8 cellular contexts compared by ENCODE assay signal in the genomic region with DNA sequence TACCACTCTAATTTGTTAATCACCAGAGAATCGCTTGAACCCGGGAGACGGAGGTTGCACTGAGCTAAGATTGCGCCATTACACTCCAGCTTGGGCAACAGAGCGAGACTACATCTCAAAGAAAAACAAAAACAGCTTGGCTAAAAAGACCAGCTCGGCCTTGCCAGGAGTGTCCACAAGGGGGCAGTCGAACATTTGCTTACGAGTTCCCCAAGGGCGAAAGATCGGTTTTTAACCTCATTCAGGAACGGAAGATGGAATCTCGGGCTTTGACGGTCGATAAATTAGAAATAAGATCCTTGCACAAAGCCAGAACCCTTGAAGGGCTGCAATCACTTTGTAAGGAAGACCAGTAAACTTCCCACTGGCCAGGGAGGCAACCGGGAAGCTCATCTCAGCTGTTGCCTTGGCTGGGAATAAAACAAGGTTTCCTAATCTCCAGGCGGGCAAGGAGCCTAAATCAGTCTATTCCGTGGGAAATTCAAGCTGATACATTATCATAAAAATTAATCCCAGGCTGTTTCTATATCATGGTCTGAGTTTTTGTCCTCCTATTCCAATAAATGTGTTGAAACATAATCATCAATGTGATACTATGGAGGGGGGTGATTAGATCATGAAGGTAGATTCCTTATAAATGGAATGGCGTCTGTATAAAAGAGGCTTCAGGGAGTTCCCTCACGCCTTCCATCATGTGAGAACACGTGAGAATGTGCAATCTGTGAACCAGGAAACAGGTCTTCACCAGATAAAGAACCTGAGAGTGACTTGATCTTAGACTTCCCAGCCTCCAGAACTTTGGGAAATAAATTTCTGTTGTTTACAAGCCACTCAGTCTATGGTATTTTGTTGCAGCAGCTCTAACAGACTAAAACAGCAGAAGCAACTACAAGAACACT. TPM values are rescaled to one million over a fixed set of nuclear protein-coding genes. Genes with fewer than 3 reads are reported as not detected.
DNase-seq lines count a peak whose midpoint lies in the region; ATAC-seq and TF ChIP-seq lines count a peak whose summit lies in the region.

No MANE protein-coding gene starts in this region.

- H3K9me3 ChIP-seq in osteoblast (ENCODE audit: low read depth, low read length) (no peaks in the 10 kb centered on the region), suprapubic skin (no peaks in the 10 kb centered on the region)

- H3K27ac ChIP-seq in osteoblast (ENCODE audit: low read depth, low read length) = no peak overlapping the region
- H3K27ac ChIP-seq in suprapubic skin = no peak overlapping the region

- no peaks in the 10 kb centered on the region for H3K9me3 Mint-ChIP-seq in activated naive CD4-positive, alpha-beta T cell treated with anti-CD3 and anti-CD28 coated beads, Interleukin-2, amount 10 ng/mL, durations not matched to agents 7 days and 5 days

- no peak for TF ChIP-seq POLR2A in suprapubic skin (IDR thresholded peaks at IDR 0.05)

- ATAC-seq in HG02642 (IDR thresholded peaks at IDR 0.05; ENCODE audit: poor library complexity, unreplicated experiment) = no peak

- in situ Hi-C loops in SK-MEL-5 (cut with HindIII; ENCODE audit: low pct_unique_long_range_greater_than_20kb, low sequenced_read_pairs) = no loop called here

- H2AFZ ChIP-seq in osteoblast (ENCODE audit: low read length) = peak overlapping the region; percentile 97

- H3K36me3 ChIP-seq in osteoblast (ENCODE audit: insufficient read depth, low read length) = no peaks in the 10 kb centered on the region
- no peaks in the 10 kb centered on the region for H3K36me3 ChIP-seq in suprapubic skin

- no peak overlapping the region for H3K4me3 Mint-ChIP-seq in activated naive CD4-positive, alpha-beta T cell treated with anti-CD3 and anti-CD28 coated beads, Interleukin-2, amount 10 ng/mL, durations not matched to agents 7 days and 5 days

- H3K27me3 ChIP-seq in osteoblast (ENCODE audit: insufficient read depth, low read length) (peaks cover 4% of the 10 kb centered on the region), suprapubic skin (peaks cover 4% of the 10 kb centered on the region)

- peaks cover 21% of the 10 kb centered on the region for H3K27me3 Mint-ChIP-seq in activated naive CD4-positive, alpha-beta T cell treated with anti-CD3 and anti-CD28 coated beads, Interleukin-2, amount 10 ng/mL, durations not matched to agents 7 days and 5 days

- H3K27ac Mint-ChIP-seq in activated naive CD4-positive, alpha-beta T cell treated with anti-CD3 and anti-CD28 coated beads, Interleukin-2, amount 10 ng/mL, durations not matched to agents 7 days and 5 days = peak overlapping the region; percentile 6

- H3K4me3 ChIP-seq in osteoblast (ENCODE audit: insufficient read depth, low read length) (peak overlapping the region; percentile 65), suprapubic skin (peak overlapping the region; percentile 23)

- CTCF ChIA-PET in activated naive CD4-positive, alpha-beta T cell treated with anti-CD3 and anti-CD28 coated beads, Interleukin-2, amount 10 ng/mL, durations not matched to agents 7 days and 5 days (lab: Charles Lee) = interaction anchor here (0.7 to 4.9 kb wide), 24 partner anchors 9 to 450 kb away, joined by 3 to 80 read pairs (median 4); partner anchors contain the start of genes MRPL11, PELI3, RBM4B and YIF1A

- H3K79me2 ChIP-seq in osteoblast (ENCODE audit: insufficient read depth, low read length) = no peaks in the 10 kb centered on the region

- TF ChIP-seq CTCF in osteoblast (IDR thresholded peaks at IDR 0.05; ENCODE audit: extremely low read depth, low read depth, low read length) (peak; percentile 99), suprapubic skin (IDR thresholded peaks at IDR 0.05) (peak; percentile 79 to 93)

- peak; percentile 77 for DNase-seq in Daoy (ENCODE audit: low read depth)
- peak; percentile 82 for DNase-seq in MV-4-11 (lab: John Stamatoyannopoulos, UW)
- DNase-seq in SK-MEL-5 (ENCODE audit: low read depth, low spot score) = peak; percentile 85
- DNase-seq in activated naive CD4-positive, alpha-beta T cell treated with anti-CD3 and anti-CD28 coated beads, Interleukin-2, amount 10 ng/mL, durations not matched to agents 7 days and 5 days = peak; percentile 91
- DNase-seq in glomerular endothelial cell (ENCODE audit: extremely low read depth, low read depth, low spot score) = peak; percentile 62
- DNase-seq in osteoblast (ENCODE audit: insufficient read length, low spot score, missing footprints) = peak; percentile 90
- peak; percentile 90 to 94 for DNase-seq in suprapubic skin (ENCODE audit: low spot score in 2 of 2)

- H4K20me1 ChIP-seq in osteoblast (ENCODE audit: insufficient read depth, low read length) = no peaks in the 10 kb centered on the region

- H3K4me1 ChIP-seq in osteoblast (ENCODE audit: insufficient read depth, low read length) = peaks cover 3% of the 10 kb centered on the region
- H3K4me1 ChIP-seq in suprapubic skin = peaks cover 13% of the 10 kb centered on the region

- WGBS in suprapubic skin = 5% methylated on average over 20 of the region's 20 CpGs

- H3K4me2 ChIP-seq in osteoblast (ENCODE audit: insufficient read depth, low read length) = peak overlapping the region; percentile 95

- no peaks in the 10 kb centered on the region for H3K36me3 Mint-ChIP-seq in activated naive CD4-positive, alpha-beta T cell treated with anti-CD3 and anti-CD28 coated beads, Interleukin-2, amount 10 ng/mL, durations not matched to agents 7 days and 5 days

- peaks cover 8% of the 10 kb centered on the region for H3K4me1 Mint-ChIP-seq in activated naive CD4-positive, alpha-beta T cell treated with anti-CD3 and anti-CD28 coated beads, Interleukin-2, amount 10 ng/mL, durations not matched to agents 7 days and 5 days

- TF ChIP-seq EP300 in suprapubic skin (IDR thresholded peaks at IDR 0.05) = no peak

RNA-seq across cellular contexts. Expression of gene SLC29A2, which starts 14.9 kb away (rescaled TPM):
- 0.48 and 0.86 TPM in 2 replicates for total RNA-seq in Daoy (2014; rRNA removed; shearing (Covaris generic))
- 0.63 and 2.0 TPM in 2 replicates for total RNA-seq in SK-MEL-5 (2014; rRNA removed; shearing (Covaris generic))
- 4.3 and 5.2 TPM in 2 replicates for polyA plus RNA-seq in SK-MEL-5 (2015; cell fraction: cytosol; rRNA removed)
- polyA plus RNA-seq in SK-MEL-5 (2015; cell fraction: nucleus; rRNA removed) = 11.6 and 11.7 TPM in 2 replicates
- total RNA-seq in glomerular endothelial cell = 0.48 and 1.2 TPM in 2 replicates
- under 0.01 and 0.29 TPM in 2 replicates for total RNA-seq in osteoblast
- 1 to 10 TPM; 2.2 to 4.7 (median 3.9) TPM for total RNA-seq in suprapubic skin

RNA-seq across cellular contexts. Expression of gene NPAS4, which starts 34.4 kb away (rescaled TPM):
- total RNA-seq in Daoy (2014; rRNA removed; shearing (Covaris generic)) = 0.11 TPM in 1 of 2 replicates, not detected in the other
- not detected in 2 replicates for total RNA-seq in SK-MEL-5 (2014; rRNA removed; shearing (Covaris generic))
- polyA plus RNA-seq in SK-MEL-5 (2015; cell fraction: cytosol; rRNA removed) = not detected in 2 replicates
- polyA plus RNA-seq in SK-MEL-5 (2015; cell fraction: nucleus; rRNA removed) = not detected in 2 replicates
- total RNA-seq in glomerular endothelial cell (not detected in 2 replicates), osteoblast (0.36 TPM in 1 of 2 replicates, not detected in the other), suprapubic skin (not detected)

RNA-seq across cellular contexts. Expression of gene B4GAT1, which starts 39.0 kb away (rescaled TPM):
- 30.0 and 34.5 TPM in 2 replicates for total RNA-seq in Daoy (2014; rRNA removed; shearing (Covaris generic))
- total RNA-seq in SK-MEL-5 (2014; rRNA removed; shearing (Covaris generic)) = 58.8 and 65.6 TPM in 2 replicates
- 76.0 and 87.7 TPM in 2 replicates for polyA plus RNA-seq in SK-MEL-5 (2015; cell fraction: cytosol; rRNA removed)
- 8.1 and 8.2 TPM in 2 replicates for polyA plus RNA-seq in SK-MEL-5 (2015; cell fraction: nucleus; rRNA removed)
- total RNA-seq in glomerular endothelial cell (48.2 and 53.3 TPM in 2 replicates), osteoblast (20.6 and 21.2 TPM in 2 replicates), suprapubic skin (10 to 100 TPM; 14.4 to 31.9 (median 20.6) TPM)

RNA-seq across cellular contexts. Expression of gene BRMS1, which starts 41.5 kb away (rescaled TPM):
- total RNA-seq in Daoy (2014; rRNA removed; shearing (Covaris generic)) = 111 and 124 TPM in 2 replicates
- total RNA-seq in SK-MEL-5 (2014; rRNA removed; shearing (Covaris generic)) = 70.2 and 70.5 TPM in 2 replicates
- polyA plus RNA-seq in SK-MEL-5 (2015; cell fraction: cytosol; rRNA removed) = 61.1 and 64.3 TPM in 2 replicates
- 35.5 and 36.4 TPM in 2 replicates for polyA plus RNA-seq in SK-MEL-5 (2015; cell fraction: nucleus; rRNA removed)
- total RNA-seq in glomerular endothelial cell (60.6 and 65.2 TPM in 2 replicates), osteoblast (43.0 and 43.1 TPM in 2 replicates), suprapubic skin (10 to 100 TPM; 45.7 to 60.3 (median 57.3) TPM)

RNA-seq across cellular contexts. Expression of gene RIN1, which starts 50.2 kb away (rescaled TPM):
- total RNA-seq in Daoy (2014; rRNA removed; shearing (Covaris generic)) = 13.2 and 14.6 TPM in 2 replicates
- total RNA-seq in SK-MEL-5 (2014; rRNA removed; shearing (Covaris generic)) = 12.1 and 12.2 TPM in 2 replicates
- polyA plus RNA-seq in SK-MEL-5 (2015; cell fraction: cytosol; rRNA removed) = 19.2 and 19.6 TPM in 2 replicates
- 70.7 and 71.5 TPM in 2 replicates for polyA plus RNA-seq in SK-MEL-5 (2015; cell fraction: nucleus; rRNA removed)
- total RNA-seq in glomerular endothelial cell = 17.2 and 18.7 TPM in 2 replicates
- 27.1 and 31.8 TPM in 2 replicates for total RNA-seq in osteoblast
- 10 to 100 TPM; 40.3 to 73.6 (median 60.3) TPM for total RNA-seq in suprapubic skin
